In the genomic region with DNA sequence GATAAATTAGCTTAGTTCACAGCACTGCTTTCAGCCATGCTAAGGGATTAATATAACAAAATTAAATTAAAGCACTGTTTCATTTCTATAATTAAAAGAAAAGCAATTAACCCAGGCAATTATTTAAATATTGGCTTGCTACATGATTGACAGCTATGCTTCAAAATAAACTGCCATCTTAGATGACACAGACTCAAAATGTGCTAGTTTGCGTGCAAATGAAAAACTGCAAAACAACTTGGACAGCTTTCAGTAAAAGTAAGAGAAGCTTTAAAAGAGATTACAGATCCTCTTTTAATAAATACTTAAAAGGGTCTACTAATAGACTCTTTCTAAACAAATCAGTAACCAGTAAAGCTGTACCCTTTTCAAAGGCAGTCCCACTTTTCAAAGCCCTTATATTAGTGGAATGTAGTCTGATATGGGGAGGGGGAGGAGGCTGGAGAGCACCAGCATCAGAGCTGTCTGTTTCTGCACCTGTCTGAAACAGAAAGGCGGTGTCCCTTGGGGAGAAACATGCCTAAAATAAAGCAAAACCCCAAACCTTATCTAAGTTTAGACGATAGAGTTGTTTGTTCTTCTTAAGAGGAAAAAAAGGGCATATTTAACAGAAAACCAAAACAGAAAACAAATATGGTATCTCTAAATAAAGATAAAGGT, we compare ENCODE assay signal across 11 cellular contexts. TPM values are rescaled to one million over a fixed set of nuclear protein-coding genes. Genes with fewer than 3 reads are reported as not detected.
DNase-seq lines count a peak whose midpoint lies in the region; ATAC-seq and TF ChIP-seq lines count a peak whose summit lies in the region.
"Had no signal": no experiment of that assay in that cellular context is flagged by ENCODE, and none has a peak within 500 bp of the region (broad histone marks: within the 10 kb centered on the region; RNA-seq: fewer than 3 reads in every experiment).

No MANE protein-coding gene starts in this region.

- DNase-seq in glutamatergic neuron (no peak), NCI-H2107 (lab: John Stamatoyannopoulos, UW) (no peak), C1 segment of cervical spinal cord (lab: John Stamatoyannopoulos, UW) (no peak), posterior vena cava (ENCODE audit: low spot score) (no peak)
- no peak for DNase-seq in activated CD8-positive, alpha-beta T cell treated with anti-CD3 and anti-CD28 coated beads, Interleukin-2, amount 10 ng/mL, durations not matched to agents 7 days and 5 days
- DNase-seq: DND-41, NCI-H187 treated with DMSO at 0.1 percent for 48 hours had no signal

- TF ChIP-seq CTCF in glutamatergic neuron (IDR thresholded peaks at IDR 0.05; ENCODE audit: partially characterized antibody, unreplicated experiment) = no peak

- intact Hi-C loops in posterior vena cava (cut with DNase I) = no loop called here

- peaks cover 41% of the 10 kb centered on the region for H3K4me1 Mint-ChIP-seq in glutamatergic neuron (ENCODE audit: low read depth, unreplicated experiment)
- no peaks in the 10 kb centered on the region for H3K4me1 Mint-ChIP-seq in activated CD8-positive, alpha-beta T cell treated with anti-CD3 and anti-CD28 coated beads, Interleukin-2, amount 10 ng/mL, durations not matched to agents 7 days and 5 days (ENCODE audit: low read depth)

- H3K27ac Mint-ChIP-seq in glutamatergic neuron (ENCODE audit: unreplicated experiment) = no peak overlapping the region
- no peak overlapping the region for H3K27ac Mint-ChIP-seq in activated CD8-positive, alpha-beta T cell treated with anti-CD3 and anti-CD28 coated beads, Interleukin-2, amount 10 ng/mL, durations not matched to agents 7 days and 5 days

- H3K36me3 Mint-ChIP-seq in glutamatergic neuron (ENCODE audit: unreplicated experiment) = no peaks in the 10 kb centered on the region
- no peaks in the 10 kb centered on the region for H3K36me3 Mint-ChIP-seq in activated CD8-positive, alpha-beta T cell treated with anti-CD3 and anti-CD28 coated beads, Interleukin-2, amount 10 ng/mL, durations not matched to agents 7 days and 5 days (ENCODE audit: low read depth)

- ATAC-seq in GM18870 (IDR thresholded peaks at IDR 0.05; ENCODE audit: unreplicated experiment) (peak; percentile 68), GM21576 (IDR thresholded peaks at IDR 0.05; ENCODE audit: unreplicated experiment) (peak; percentile 86), HG03139 (IDR thresholded peaks at IDR 0.05; ENCODE audit: unreplicated experiment) (peak; percentile 93)
- ATAC-seq in activated CD8-positive, alpha-beta T cell treated with anti-CD3 and anti-CD28 coated beads, Interleukin-2, amount 10 ng/mL, durations not matched to agents 7 days and 5 days = no peak

- CTCF ChIA-PET in activated CD8-positive, alpha-beta T cell treated with anti-CD3 and anti-CD28 coated beads, Interleukin-2, amount 10 ng/mL, durations not matched to agents 7 days and 5 days (lab: Charles Lee) = interaction anchor here (1.1 to 2.6 kb wide), 3 partner anchors 63 to 67 kb away, joined by 4 to 8 read pairs (median 7); no protein-coding TSS in a partner anchor

- peak overlapping the region; percentile 69 for H3K4me3 Mint-ChIP-seq in glutamatergic neuron (ENCODE audit: unreplicated experiment)
- H3K4me3 Mint-ChIP-seq in activated CD8-positive, alpha-beta T cell treated with anti-CD3 and anti-CD28 coated beads, Interleukin-2, amount 10 ng/mL, durations not matched to agents 7 days and 5 days = no peak overlapping the region
- H3K4me3 Mint-ChIP-seq: brain had no signal

- POLR2A ChIA-PET in activated CD8-positive, alpha-beta T cell treated with anti-CD3 and anti-CD28 coated beads, Interleukin-2, amount 10 ng/mL, durations not matched to agents 7 days and 5 days (lab: Charles Lee) = no interaction called here

- H3K27me3 Mint-ChIP-seq in glutamatergic neuron (ENCODE audit: unreplicated experiment) = no peaks in the 10 kb centered on the region
- H3K27me3 Mint-ChIP-seq in activated CD8-positive, alpha-beta T cell treated with anti-CD3 and anti-CD28 coated beads, Interleukin-2, amount 10 ng/mL, durations not matched to agents 7 days and 5 days (ENCODE audit: low read depth) = no peaks in the 10 kb centered on the region
- H3K27me3 Mint-ChIP-seq: brain had no signal

- H3K9me3 Mint-ChIP-seq in glutamatergic neuron (ENCODE audit: unreplicated experiment) = no peaks in the 10 kb centered on the region
- H3K9me3 Mint-ChIP-seq in activated CD8-positive, alpha-beta T cell treated with anti-CD3 and anti-CD28 coated beads, Interleukin-2, amount 10 ng/mL, durations not matched to agents 7 days and 5 days (ENCODE audit: insufficient read depth) = no peaks in the 10 kb centered on the region
- H3K9me3 Mint-ChIP-seq: brain had no signal

RNA-seq across cellular contexts. Expression of gene EIF2AK3, which starts 20.8 kb away (rescaled TPM):
- total RNA-seq in glutamatergic neuron (ENCODE audit: unreplicated experiment) = 129 TPM
- 10 to 100 TPM; 18.4 to 23.7 TPM for total RNA-seq in posterior vena cava
- total RNA-seq in activated CD8-positive, alpha-beta T cell treated with anti-CD3 and anti-CD28 coated beads, Interleukin-2, amount 10 ng/mL, durations not matched to agents 7 days and 5 days = 10 to 100 TPM; 18.4 to 19.7 TPM
